9 cellular contexts compared by ENCODE assay signal in genomic region chr11:75563501-75563977, GRCh38. TPM values are rescaled to one million over a fixed set of nuclear protein-coding genes. Genes with fewer than 3 reads are reported as not detected.
A peak's percentile ranks its signal among the peaks of the same experiment; 100 is the strongest.
DNase-seq lines count a peak whose midpoint lies in the region; ATAC-seq, FAIRE-seq and TF ChIP-seq lines count a peak whose summit lies in the region.
"Had no signal": no experiment of that assay in that cellular context is flagged by ENCODE, and none has a peak within 500 bp of the region (broad histone marks: within the 10 kb centered on the region; RNA-seq: fewer than 3 reads in every experiment).

No MANE protein-coding gene starts in this region.

- H3K36me3 ChIP-seq in astrocyte (ENCODE audit: insufficient read depth, low read length) = peaks cover 22% of the 10 kb centered on the region
- peaks cover 0 to 30% of the 10 kb centered on the region in 2 donors for H3K36me3 ChIP-seq in left lung
- H3K36me3 ChIP-seq in suprapubic skin = peaks cover 23% of the 10 kb centered on the region
- H3K36me3 ChIP-seq: neutrophil had no signal

- peak overlapping the region; percentile 100 for H3K9ac ChIP-seq in astrocyte (ENCODE audit: low read length)

- no peak for FAIRE-seq in astrocyte (lab: Jason Lieb, UNC)

- H3K9me3 Mint-ChIP-seq in T-helper 2 cell treated with Interferon-gamma antibody and Interleukin-4, amounts not matched to agents 5 μg/mL and 100 μg/mL, for 36 hours = no peaks in the 10 kb centered on the region
- no peaks in the 10 kb centered on the region for H3K9me3 Mint-ChIP-seq in astrocyte (ENCODE audit: unreplicated experiment)

- TF ChIP-seq POLR2A in suprapubic skin (IDR thresholded peaks at IDR 0.05) = no peak

- H3K4me1 ChIP-seq in astrocyte (ENCODE audit: insufficient read depth, low read length) = peaks cover 59% of the 10 kb centered on the region
- peaks cover 38 to 85% of the 10 kb centered on the region in 2 donors for H3K4me1 ChIP-seq in left lung
- H3K4me1 ChIP-seq in suprapubic skin = peaks cover 87% of the 10 kb centered on the region

- peak overlapping the region; percentile 74 for H3K27ac Mint-ChIP-seq in T-helper 2 cell treated with Interferon-gamma antibody and Interleukin-4, amounts not matched to agents 5 μg/mL and 100 μg/mL, for 36 hours
- peak overlapping the region; percentile 99 for H3K27ac Mint-ChIP-seq in astrocyte (ENCODE audit: unreplicated experiment)

- peaks cover 22% of the 10 kb centered on the region for H3K4me1 Mint-ChIP-seq in T-helper 2 cell treated with Interferon-gamma antibody and Interleukin-4, amounts not matched to agents 5 μg/mL and 100 μg/mL, for 36 hours (ENCODE audit: low read depth)
- peaks cover 50% of the 10 kb centered on the region for H3K4me1 Mint-ChIP-seq in astrocyte (ENCODE audit: low read depth, unreplicated experiment)

- H3K4me2 ChIP-seq in astrocyte (ENCODE audit: low read length) = peak overlapping the region; percentile 100

- H2AFZ ChIP-seq in astrocyte (ENCODE audit: low read depth, low read length) = no peak overlapping the region

- no peak for DNase-seq in T-helper 2 cell treated with Interferon-gamma antibody and Interleukin-4, amounts not matched to agents 5 μg/mL and 100 μg/mL, for 36 hours (ENCODE audit: low spot score)
- DNase-seq in T-helper 2 cell (no peak), astrocyte (ENCODE audit: low read depth) (no peak), left lung (no peak), suprapubic skin (ENCODE audit: low spot score in 2 of 2) (no peak), CD1c-positive myeloid dendritic cell (ENCODE audit: extremely low spot score) (no peak), NCI-H1092 treated with DMSO at 0.1 percent for 48 hours (lab: John Stamatoyannopoulos, UW) (no peak)

- H3K79me2 ChIP-seq in astrocyte (ENCODE audit: insufficient read depth, low read length) = peaks cover 69% of the 10 kb centered on the region

- 10% methylated on average over 5 of the region's 5 CpGs for WGBS in suprapubic skin

- H4K20me1 ChIP-seq in astrocyte (ENCODE audit: insufficient read depth, low read length) = peaks cover 57% of the 10 kb centered on the region

- peak overlapping the region; percentile 99 for H3K4me3 Mint-ChIP-seq in T-helper 2 cell treated with Interferon-gamma antibody and Interleukin-4, amounts not matched to agents 5 μg/mL and 100 μg/mL, for 36 hours
- H3K4me3 Mint-ChIP-seq in astrocyte (ENCODE audit: unreplicated experiment) = peak overlapping the region; percentile 99

- H3K4me3 ChIP-seq in astrocyte (ENCODE audit: insufficient read depth, low read depth, low read length) (peak overlapping the region; percentile 95), left lung (peak overlapping the region; percentile 86 to 90), suprapubic skin (peak overlapping the region; percentile 73)

- H3K27ac ChIP-seq in astrocyte (ENCODE audit: low read depth, low read length) (peak overlapping the region; percentile 99), left lung (peak overlapping the region; percentile 94 to 100), suprapubic skin (peak overlapping the region; percentile 96)
- H3K27ac ChIP-seq: neutrophil had no signal

- H3K36me3 Mint-ChIP-seq in T-helper 2 cell treated with Interferon-gamma antibody and Interleukin-4, amounts not matched to agents 5 μg/mL and 100 μg/mL, for 36 hours (ENCODE audit: low read depth) = peaks cover 3% of the 10 kb centered on the region
- peaks cover 15% of the 10 kb centered on the region for H3K36me3 Mint-ChIP-seq in astrocyte (ENCODE audit: low read depth, unreplicated experiment)

- H3K27me3 ChIP-seq in astrocyte (ENCODE audit: insufficient read depth, low read length) (no peaks in the 10 kb centered on the region), left lung (peaks cover 0 to 23% of the 10 kb centered on the region in 2 donors), suprapubic skin (no peaks in the 10 kb centered on the region)

- intact Hi-C loops in left lung (cut with DNase I) = no loop called here

- H3K9me3 ChIP-seq in astrocyte (ENCODE audit: insufficient read depth, low read depth, low read length) (no peaks in the 10 kb centered on the region), left lung (no peaks in the 10 kb centered on the region), suprapubic skin (no peaks in the 10 kb centered on the region)
- H3K9me3 ChIP-seq: neutrophil had no signal

- ATAC-seq in left lung = no peak
- no peak for ATAC-seq in GM19395 (IDR thresholded peaks at IDR 0.05; ENCODE audit: unreplicated experiment)

- no peak for TF ChIP-seq EP300 in suprapubic skin (IDR thresholded peaks at IDR 0.05)

- peaks cover 7% of the 10 kb centered on the region for H3K27me3 Mint-ChIP-seq in T-helper 2 cell treated with Interferon-gamma antibody and Interleukin-4, amounts not matched to agents 5 μg/mL and 100 μg/mL, for 36 hours (ENCODE audit: low read depth)
- no peaks in the 10 kb centered on the region for H3K27me3 Mint-ChIP-seq in astrocyte (ENCODE audit: low read depth, unreplicated experiment)

- no peak for TF ChIP-seq CTCF in astrocyte (IDR thresholded peaks at IDR 0.05; ENCODE audit: insufficient read depth, low read depth, low read length)
- no peak for TF ChIP-seq CTCF in left lung (IDR thresholded peaks at IDR 0.05)
- TF ChIP-seq CTCF in suprapubic skin (IDR thresholded peaks at IDR 0.05) = no peak

RNA-seq across cellular contexts. Expression of gene SERPINH1, which starts 1.5 kb away (rescaled TPM):
- 768 and 923 TPM in 2 replicates for total RNA-seq in astrocyte
- total RNA-seq in left lung = 100 to 1,000 TPM; 358 to 516 TPM
- 100 to 1,000 TPM in 2 of 4 donors, 10 to 100 TPM in 2; 56.9 to 111 (median 95.5) TPM for total RNA-seq in suprapubic skin

RNA-seq across cellular contexts. Expression of gene GDPD5, which starts 37.8 kb away (rescaled TPM):
- total RNA-seq in astrocyte = 6.7 and 9.4 TPM in 2 replicates
- total RNA-seq in left lung = 10 to 100 TPM; 10.5 to 15.5 TPM
- total RNA-seq in suprapubic skin = 10 to 100 TPM in 1 of 4 donors, 1 to 10 TPM in 3; 2.3 to 13.4 (median 5.4) TPM
